In the genomic region with DNA sequence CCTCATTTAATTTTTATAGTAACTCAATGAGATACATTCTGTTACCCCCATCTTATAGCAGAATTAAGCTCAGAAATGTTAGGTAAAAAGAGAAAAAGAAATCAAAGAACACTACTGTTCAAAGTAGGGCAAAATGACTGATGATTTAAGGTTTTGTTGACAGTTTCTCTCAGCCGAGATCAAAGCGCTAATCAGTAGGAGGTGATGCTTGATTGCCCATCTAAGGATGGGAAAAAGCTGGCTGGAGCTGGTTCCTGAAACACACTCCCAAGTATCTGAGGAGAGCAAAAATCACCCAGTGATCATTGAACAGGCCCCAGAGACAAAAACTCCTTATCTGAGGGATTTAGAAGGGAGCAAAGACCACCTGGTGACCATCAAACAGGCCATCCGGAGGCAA, we compare ENCODE assay signal across 23 cellular contexts.
DNase-seq lines count a peak whose midpoint lies in the region; ATAC-seq lines count a peak whose summit lies in the region.
"Had no signal": no experiment of that assay in that cellular context is flagged by ENCODE, and none has a peak within 500 bp of the region (broad histone marks: within the 10 kb centered on the region; RNA-seq: fewer than 3 reads in every experiment).

No MANE protein-coding gene starts in this region.

- H3K27ac Mint-ChIP-seq in activated CD4-positive, alpha-beta T cell treated with anti-CD3 and anti-CD28 coated beads for 36 hours: no peak overlapping the region
- H3K27ac Mint-ChIP-seq: IgD-negative memory B cell had no signal

- H3K9ac ChIP-seq in mesenchymal stem cell (ENCODE audit: low read length): no peak overlapping the region
- H3K9ac ChIP-seq: GM23248 had no signal

- no peaks in the 10 kb centered on the region for H3K27me3 Mint-ChIP-seq in activated CD4-positive, alpha-beta T cell treated with anti-CD3 and anti-CD28 coated beads for 36 hours

- no peak overlapping the region for H4K8ac ChIP-seq in mesenchymal stem cell (ENCODE audit: low read length)

- POLR2A ChIA-PET in activated CD4-positive, alpha-beta T cell treated with anti-CD3 and anti-CD28 coated beads for 36 hours (lab: Charles Lee): no interaction called here

- H3K4me3 Mint-ChIP-seq in activated CD4-positive, alpha-beta T cell treated with anti-CD3 and anti-CD28 coated beads for 36 hours: no peak overlapping the region
- H3K4me3 Mint-ChIP-seq: IgD-negative memory B cell had no signal

- no peak overlapping the region for H2BK15ac ChIP-seq in mesenchymal stem cell (ENCODE audit: low read depth, poor library complexity, severe bottlenecking)

- no peak for ATAC-seq in activated CD4-positive, alpha-beta T cell treated with anti-CD3 and anti-CD28 coated beads for 36 hours

- no peaks in the 10 kb centered on the region for H3K27me3 ChIP-seq in mesenchymal stem cell (ENCODE audit: control insufficient read depth in 1 of 2, insufficient read depth in 1 of 2, low read length in 2 of 2)
- H3K27me3 ChIP-seq: MG63 had no signal

- no peak overlapping the region for H2AK5ac ChIP-seq in mesenchymal stem cell (ENCODE audit: low read length, severe bottlenecking)

- no peak overlapping the region for H3K27ac ChIP-seq in mesenchymal stem cell (ENCODE audit: low read length, poor library complexity, severe bottlenecking)
- H3K27ac ChIP-seq: 22Rv1, GM23248 had no signal

- peaks cover 2% of the 10 kb centered on the region for H3K4me1 ChIP-seq in mesenchymal stem cell (ENCODE audit: control insufficient read depth, insufficient read depth, low read depth, low read length)
- H3K4me1 ChIP-seq: HAP-1 had no signal

- DNase-seq in NCI-H1417 (lab: John Stamatoyannopoulos, UW): peak; percentile 5 to 31 (median 13)
- no peak for DNase-seq in NCI-H1417 treated with DMSO at 0.1 percent for 48 hours (lab: John Stamatoyannopoulos, UW)
- DNase-seq in NCI-H69 (lab: John Stamatoyannopoulos, UW): peak; percentile 13
- peak; percentile 90 for DNase-seq in left kidney (ENCODE audit: low read depth, low spot score)
- no peak for DNase-seq in mesenchymal stem cell
- DNase-seq in activated CD4-positive, alpha-beta T cell treated with anti-CD3 and anti-CD28 coated beads for 36 hours: no peak
- no peak for DNase-seq in GM03348 (ENCODE audit: low spot score)
- DNase-seq in NCI-H524 treated with DMSO at 0.1 percent for 48 hours (lab: John Stamatoyannopoulos, UW): no peak
- DNase-seq: AML-193, DMS 273 treated with DMSO at 0.1 percent for 48 hours, EL, GM23248, Kasumi-1, MG63, NCI-H1048, NCI-H187, NCI-H2107, NCI-H446, NCI-H774, T-helper 1 cell had no signal

- H3K4me1 Mint-ChIP-seq in activated CD4-positive, alpha-beta T cell treated with anti-CD3 and anti-CD28 coated beads for 36 hours: peaks cover 10% of the 10 kb centered on the region

- no peak overlapping the region for H3K18ac ChIP-seq in mesenchymal stem cell (ENCODE audit: low read depth in 1 of 2, low read length in 2 of 2)

- no peaks in the 10 kb centered on the region for H3K36me3 Mint-ChIP-seq in activated CD4-positive, alpha-beta T cell treated with anti-CD3 and anti-CD28 coated beads for 36 hours (ENCODE audit: low read depth)
- H3K36me3 Mint-ChIP-seq: IgD-negative memory B cell had no signal

- CTCF ChIA-PET in activated CD4-positive, alpha-beta T cell treated with anti-CD3 and anti-CD28 coated beads for 36 hours (lab: Charles Lee): interaction anchor here (1.0 to 1.9 kb wide), 3 partner anchors 10 to 69 kb away, joined by 3 to 7 read pairs (median 3); no protein-coding TSS in a partner anchor

- WGBS in mesenchymal stem cell: 85% methylated on average over 2 of the region's 3 CpGs

- no peak overlapping the region for H3K4ac ChIP-seq in mesenchymal stem cell (ENCODE audit: low read depth in 1 of 2, low read length in 2 of 2)

- intact Hi-C loops in activated CD4-positive, alpha-beta T cell treated with anti-CD3 and anti-CD28 coated beads for 36 hours (cut with DNase I, micrococcal nuclease): no loop called here

- H3K9me3 ChIP-seq in mesenchymal stem cell (ENCODE audit: control insufficient read depth, low read length): no peaks in the 10 kb centered on the region
- H3K9me3 ChIP-seq: HAP-1, MG63 had no signal

- H4K91ac ChIP-seq in mesenchymal stem cell (ENCODE audit: low read length): no peak overlapping the region

- no peak overlapping the region for H2BK12ac ChIP-seq in mesenchymal stem cell (ENCODE audit: low read length in 2 of 2)

- H3K4me3 ChIP-seq in mesenchymal stem cell (ENCODE audit: insufficient read depth in 1 of 2, low read depth in 1 of 2, low read length in 2 of 2): no peak overlapping the region
- H3K4me3 ChIP-seq: GM23248, HAP-1, MG63 had no signal

- no peak overlapping the region for H3K23ac ChIP-seq in mesenchymal stem cell (ENCODE audit: low read length in 2 of 2)

- H3K79me1 ChIP-seq in mesenchymal stem cell (replicated peaks; ENCODE audit: low read length, poor library complexity, severe bottlenecking): no peaks in the 10 kb centered on the region

- H2AFZ ChIP-seq in mesenchymal stem cell (ENCODE audit: low read depth, low read length): no peak overlapping the region
- H2AFZ ChIP-seq: GM23248 had no signal

- no peak overlapping the region for H3K4me2 ChIP-seq in mesenchymal stem cell (ENCODE audit: low read length, poor library complexity, severe bottlenecking)

- H3K36me3 ChIP-seq in mesenchymal stem cell (ENCODE audit: control insufficient read depth in 1 of 2, insufficient read depth in 2 of 2, low read depth in 1 of 2, low read length in 2 of 2): no peaks in the 10 kb centered on the region
- H3K36me3 ChIP-seq: HAP-1, MG63 had no signal

- no peak overlapping the region for H3K14ac ChIP-seq in mesenchymal stem cell (ENCODE audit: low read length in 2 of 2)

- H2BK5ac ChIP-seq in mesenchymal stem cell (ENCODE audit: low read depth, low read length, poor library complexity, severe bottlenecking): no peak overlapping the region

- H2BK120ac ChIP-seq in mesenchymal stem cell (ENCODE audit: low read depth, low read length): no peak overlapping the region

- peaks cover 4% of the 10 kb centered on the region for H3K9me3 Mint-ChIP-seq in activated CD4-positive, alpha-beta T cell treated with anti-CD3 and anti-CD28 coated beads for 36 hours (ENCODE audit: low read depth)
- H3K9me3 Mint-ChIP-seq: IgD-negative memory B cell had no signal

Comparison
In these comparisons a context has a peak if more than half of its experiments do, and no peak if none do; other contexts are left out.
1. DNase-seq: peak in NCI-H1417 (3 of 3), NCI-H69 (single experiment) and left kidney (single experiment); none in NCI-H1417 treated with DMSO at 0.1 percent for 48 hours (single experiment), mesenchymal stem cell (single experiment), activated CD4-positive, alpha-beta T cell treated with anti-CD3 and anti-CD28 coated beads for 36 hours (single experiment), GM03348 (single experiment) and NCI-H524 treated with DMSO at 0.1 percent for 48 hours (single experiment).